28 cellular contexts compared by ENCODE assay signal in the genomic region with DNA sequence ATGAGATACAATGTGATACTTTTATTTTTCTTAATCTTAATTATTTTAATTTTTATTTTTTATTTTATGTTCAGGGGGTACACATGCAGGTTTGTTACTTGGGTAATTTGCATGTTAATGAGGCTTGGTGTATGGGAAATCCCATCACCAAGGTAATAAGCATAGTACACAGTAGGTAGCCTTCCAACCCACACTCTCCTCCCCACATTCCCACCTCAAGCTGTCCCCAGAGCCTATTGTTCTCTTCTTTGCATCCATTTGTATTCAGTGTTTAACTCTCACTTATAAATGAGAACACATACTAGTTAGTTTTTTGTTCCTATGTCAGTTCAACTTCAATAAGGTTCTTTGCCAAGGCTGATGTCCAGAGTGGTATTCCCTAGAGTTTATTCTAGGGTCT.
"Had no signal": no experiment of that assay in that cellular context is flagged by ENCODE, and none has a peak within 500 bp of the region (broad histone marks: within the 10 kb centered on the region; RNA-seq: fewer than 3 reads in every experiment).

No MANE protein-coding gene starts in this region.

- H3K9me3 ChIP-seq: lower lobe of right lung, ovary, right atrium auricular region, right lobe of liver, tibial nerve, uterus had no signal

- H3K4me3 ChIP-seq: left lung, lower lobe of right lung, ovary, right atrium auricular region, right lobe of liver, smooth muscle cell, tibial nerve, uterus had no signal

- H3K27me3 Mint-ChIP-seq: naive B cell; progenitor cell of endocrine pancreas; stimulated activated memory B cell treated with anti-CD40 and anti-IgM and Interleukin-4, amounts not matched to agents 10 μg/mL and 1 μg/mL and 100 μg/mL, for 72 hours; stimulated activated naive CD8-positive, alpha-beta T cell treated with anti-CD3 and anti-CD28 coated beads, Interleukin-15, amount 100 ng/mL, for 72 hours; type B pancreatic cell had no signal

- H3K4me2 ChIP-seq: smooth muscle cell had no signal

- ATAC-seq: left colon; left lung; lower lobe of right lung; natural killer cell; right lobe of liver; stimulated activated memory B cell treated with anti-CD40 and anti-IgM and Interleukin-4, amounts not matched to agents 10 μg/mL and 1 μg/mL and 100 μg/mL, for 72 hours; stimulated activated naive CD8-positive, alpha-beta T cell treated with anti-CD3 and anti-CD28 coated beads, Interleukin-15, amount 100 ng/mL, for 72 hours had no signal

- H3K27ac ChIP-seq: left lung, lower lobe of right lung, ovary, right atrium auricular region, right lobe of liver, tibial nerve, uterus had no signal

- DNase-seq: hypothalamus; immature natural killer cell; kidney; left colon; left lung; lower lobe of right lung; mammary epithelial cell; mesenchymal stem cell; naive B cell; natural killer cell; nephron progenitor cell; ovary; right lobe of liver; stimulated activated CD4-positive, alpha-beta T cell treated with anti-CD3 and anti-CD28 coated beads, Interleukin-1b, Interleukin-23, amount 100 ng/mL, for 48 hours; stimulated activated CD4-positive, alpha-beta T cell treated with anti-CD3 and anti-CD28 coated beads, Interleukin-2, amount 100 ng/mL, for 48 hours; stimulated activated CD4-positive, alpha-beta T cell treated with anti-CD3 and anti-CD28 coated beads, Interleukin-4, amount 100 ng/mL, for 4 hours; stimulated activated CD8-positive, alpha-beta memory T cell treated with anti-CD3 and anti-CD28 coated beads, Interleukin-4, amount 100 ng/mL, for 48 hours; stimulated activated naive CD4-positive, alpha-beta T cell treated with Interleukin-2 at 50 U/mL for 16 hours; stimulated activated naive CD8-positive, alpha-beta T cell treated with anti-CD3 and anti-CD28 coated beads, Interleukin-15, amount 100 ng/mL, for 72 hours; substantia nigra; uterus had no signal

- H3K36me3 ChIP-seq: left lung, lower lobe of right lung, ovary, right atrium auricular region, right lobe of liver, tibial nerve, uterus had no signal

- H3K27me3 ChIP-seq: left lung, ovary, right atrium auricular region, right lobe of liver, tibial nerve, uterus had no signal

- H3K27ac Mint-ChIP-seq: immature natural killer cell; mesothelial cell of epicardium; naive B cell; natural killer cell; nephron progenitor cell; progenitor cell of endocrine pancreas; stimulated activated memory B cell treated with anti-CD40 and anti-IgM and Interleukin-4, amounts not matched to agents 10 μg/mL and 1 μg/mL and 100 μg/mL, for 72 hours; stimulated activated naive CD8-positive, alpha-beta T cell treated with anti-CD3 and anti-CD28 coated beads, Interleukin-15, amount 100 ng/mL, for 72 hours; type B pancreatic cell had no signal

- H3K9me3 Mint-ChIP-seq: nephron progenitor cell; stimulated activated memory B cell treated with anti-CD40 and anti-IgM and Interleukin-4, amounts not matched to agents 10 μg/mL and 1 μg/mL and 100 μg/mL, for 72 hours; type B pancreatic cell had no signal

- H3K4me3 Mint-ChIP-seq: immature natural killer cell; mesothelial cell of epicardium; naive B cell; natural killer cell; nephron progenitor cell; stimulated activated memory B cell treated with anti-CD40 and anti-IgM and Interleukin-4, amounts not matched to agents 10 μg/mL and 1 μg/mL and 100 μg/mL, for 72 hours; stimulated activated naive CD8-positive, alpha-beta T cell treated with anti-CD3 and anti-CD28 coated beads, Interleukin-15, amount 100 ng/mL, for 72 hours; type B pancreatic cell had no signal

- H3K4me1 Mint-ChIP-seq: immature natural killer cell; naive B cell; natural killer cell; nephron progenitor cell; stimulated activated memory B cell treated with anti-CD40 and anti-IgM and Interleukin-4, amounts not matched to agents 10 μg/mL and 1 μg/mL and 100 μg/mL, for 72 hours; stimulated activated naive CD8-positive, alpha-beta T cell treated with anti-CD3 and anti-CD28 coated beads, Interleukin-15, amount 100 ng/mL, for 72 hours had no signal

- H3K36me3 Mint-ChIP-seq: immature natural killer cell; mesothelial cell of epicardium; naive B cell; stimulated activated memory B cell treated with anti-CD40 and anti-IgM and Interleukin-4, amounts not matched to agents 10 μg/mL and 1 μg/mL and 100 μg/mL, for 72 hours; type B pancreatic cell had no signal

- H3K4me1 ChIP-seq: left lung, lower lobe of right lung, right atrium auricular region, right lobe of liver, tibial nerve, uterus had no signal
